Comparison of ENCODE assay signal across 7 cellular contexts in the genomic region with DNA sequence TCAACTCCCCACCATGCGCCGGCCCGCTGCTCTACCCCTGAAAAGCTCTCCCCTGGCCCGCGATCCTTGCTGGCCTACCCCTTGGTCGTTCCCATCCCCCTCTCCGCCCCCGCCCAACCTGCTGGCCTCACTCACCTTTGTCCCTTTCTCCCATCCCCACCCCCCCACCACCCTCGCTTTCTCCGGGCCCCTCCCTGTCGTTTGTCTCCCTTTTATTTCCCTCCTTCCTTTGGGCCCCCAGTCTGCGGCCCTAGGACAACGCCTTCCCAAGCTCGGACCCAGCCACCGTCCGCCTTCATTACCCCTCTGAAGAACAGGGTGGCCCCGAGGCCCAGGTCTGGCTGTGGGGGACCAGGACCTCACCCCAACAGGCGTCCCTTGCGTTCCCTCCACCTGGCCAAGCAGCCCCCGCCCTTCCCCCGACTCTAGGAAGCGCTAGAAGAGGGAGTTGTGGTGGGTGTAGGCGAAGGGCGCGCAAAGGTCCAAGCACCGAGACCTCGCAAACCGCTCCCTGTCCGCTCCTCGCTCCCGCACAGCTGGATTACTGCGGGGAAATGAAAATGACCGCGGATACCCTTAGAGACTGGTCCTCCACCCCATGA. TPM values are rescaled to one million over a fixed set of nuclear protein-coding genes. Genes with fewer than 3 reads are reported as not detected.
DNase-seq lines count a peak whose midpoint lies in the region; ATAC-seq and TF ChIP-seq lines count a peak whose summit lies in the region.
"Had no signal": no experiment of that assay in that cellular context is flagged by ENCODE, and none has a peak within 500 bp of the region (broad histone marks: within the 10 kb centered on the region; RNA-seq: fewer than 3 reads in every experiment).

No MANE protein-coding gene starts in this region.

- H3K4me3 Mint-ChIP-seq in stimulated activated memory B cell treated with anti-CD40 and anti-IgM and Interleukin-4, amounts not matched to agents 10 μg/mL and 1 μg/mL and 100 μg/mL, for 72 hours: peak overlapping the region; percentile 76
- no peak overlapping the region for H3K4me3 Mint-ChIP-seq in T-helper 2 cell treated with Interferon-gamma antibody and Interleukin-4, amounts not matched to agents 5 μg/mL and 100 μg/mL, for 36 hours

- no peaks in the 10 kb centered on the region for H3K27me3 ChIP-seq in RWPE2 (ENCODE audit: insufficient read depth, poor library complexity, severe bottlenecking)

- no peak for TF ChIP-seq CTCF in RWPE2 (IDR thresholded peaks at IDR 0.05; ENCODE audit: poor library complexity, severe bottlenecking)
- no peak for TF ChIP-seq CTCF in fibroblast of villous mesenchyme (IDR thresholded peaks at IDR 0.05; ENCODE audit: insufficient read depth, low read depth, low read length)

- no peak for DNase-seq in RWPE2 (ENCODE audit: low spot score)
- DNase-seq in fibroblast of villous mesenchyme (ENCODE audit: low read depth): no peak
- no peak for DNase-seq in T-helper 1 cell
- no peak for DNase-seq in T-helper 2 cell treated with Interferon-gamma antibody and Interleukin-4, amounts not matched to agents 5 μg/mL and 100 μg/mL, for 36 hours (ENCODE audit: low spot score)
- no peak for DNase-seq in AG08395 (ENCODE audit: low spot score)

- H3K4me1 ChIP-seq in RWPE2 (ENCODE audit: insufficient read depth, poor library complexity, severe bottlenecking): peaks cover 29% of the 10 kb centered on the region

- H3K9me3 Mint-ChIP-seq in stimulated activated memory B cell treated with anti-CD40 and anti-IgM and Interleukin-4, amounts not matched to agents 10 μg/mL and 1 μg/mL and 100 μg/mL, for 72 hours: no peaks in the 10 kb centered on the region
- H3K9me3 Mint-ChIP-seq in T-helper 2 cell treated with Interferon-gamma antibody and Interleukin-4, amounts not matched to agents 5 μg/mL and 100 μg/mL, for 36 hours: no peaks in the 10 kb centered on the region
- H3K9me3 Mint-ChIP-seq: immature natural killer cell had no signal

- ATAC-seq in RWPE2 (ENCODE audit: low read depth): no peak
- ATAC-seq in stimulated activated memory B cell treated with anti-CD40 and anti-IgM and Interleukin-4, amounts not matched to agents 10 μg/mL and 1 μg/mL and 100 μg/mL, for 72 hours: peak; percentile 8

- no peaks in the 10 kb centered on the region for H3K36me3 Mint-ChIP-seq in stimulated activated memory B cell treated with anti-CD40 and anti-IgM and Interleukin-4, amounts not matched to agents 10 μg/mL and 1 μg/mL and 100 μg/mL, for 72 hours
- no peaks in the 10 kb centered on the region for H3K36me3 Mint-ChIP-seq in T-helper 2 cell treated with Interferon-gamma antibody and Interleukin-4, amounts not matched to agents 5 μg/mL and 100 μg/mL, for 36 hours (ENCODE audit: low read depth)
- H3K36me3 Mint-ChIP-seq: immature natural killer cell had no signal

- peaks cover 56% of the 10 kb centered on the region for H3K4me1 Mint-ChIP-seq in stimulated activated memory B cell treated with anti-CD40 and anti-IgM and Interleukin-4, amounts not matched to agents 10 μg/mL and 1 μg/mL and 100 μg/mL, for 72 hours
- peaks cover 33% of the 10 kb centered on the region for H3K4me1 Mint-ChIP-seq in T-helper 2 cell treated with Interferon-gamma antibody and Interleukin-4, amounts not matched to agents 5 μg/mL and 100 μg/mL, for 36 hours (ENCODE audit: low read depth)

- H3K27ac ChIP-seq in RWPE2 (ENCODE audit: poor library complexity, severe bottlenecking): peak overlapping the region; percentile 84

- H3K9me3 ChIP-seq in RWPE2 (ENCODE audit: severe bottlenecking): no peaks in the 10 kb centered on the region

- H3K36me3 ChIP-seq in RWPE2 (ENCODE audit: low read depth): no peaks in the 10 kb centered on the region

- H3K27me3 Mint-ChIP-seq in stimulated activated memory B cell treated with anti-CD40 and anti-IgM and Interleukin-4, amounts not matched to agents 10 μg/mL and 1 μg/mL and 100 μg/mL, for 72 hours: no peaks in the 10 kb centered on the region
- H3K27me3 Mint-ChIP-seq in T-helper 2 cell treated with Interferon-gamma antibody and Interleukin-4, amounts not matched to agents 5 μg/mL and 100 μg/mL, for 36 hours (ENCODE audit: low read depth): peaks cover 11% of the 10 kb centered on the region

- H3K27ac Mint-ChIP-seq in stimulated activated memory B cell treated with anti-CD40 and anti-IgM and Interleukin-4, amounts not matched to agents 10 μg/mL and 1 μg/mL and 100 μg/mL, for 72 hours: peak overlapping the region; percentile 80
- H3K27ac Mint-ChIP-seq in T-helper 2 cell treated with Interferon-gamma antibody and Interleukin-4, amounts not matched to agents 5 μg/mL and 100 μg/mL, for 36 hours: no peak overlapping the region
- H3K27ac Mint-ChIP-seq: immature natural killer cell had no signal

- H3K4me3 ChIP-seq in RWPE2 (ENCODE audit: severe bottlenecking): no peak overlapping the region
- peak overlapping the region; percentile 25 for H3K4me3 ChIP-seq in fibroblast of villous mesenchyme (ENCODE audit: low read depth, low read length)

RNA-seq across cellular contexts. Expression of gene SLC7A7, which starts 6.9 kb away (rescaled TPM):
- total RNA-seq in fibroblast of villous mesenchyme: 3.9 and 5.5 TPM in 2 replicates

RNA-seq across cellular contexts. Expression of gene MRPL52, which starts 7.6 kb away (rescaled TPM):
- 58.3 and 82.5 TPM in 2 replicates for total RNA-seq in fibroblast of villous mesenchyme

RNA-seq across cellular contexts. Expression of gene MMP14, which starts 14.3 kb away (rescaled TPM):
- 188 and 327 TPM in 2 replicates for total RNA-seq in fibroblast of villous mesenchyme

RNA-seq across cellular contexts. Expression of gene LRP10, which starts 49.4 kb away (rescaled TPM):
- total RNA-seq in fibroblast of villous mesenchyme: 104 and 108 TPM in 2 replicates

RNA-seq across cellular contexts. Expression of gene OXA1L, which starts 55.6 kb away (rescaled TPM):
- total RNA-seq in fibroblast of villous mesenchyme: 37.6 and 45.7 TPM in 2 replicates
